ENCODE assay signal across 1 cellular context in genomic region chr3:104892044-104892443, GRCh38.
TF ChIP-seq lines count a peak whose summit lies in the region.

No MANE protein-coding gene starts in this region.

TF ChIP-seq in IMR-90, 13 proteins besides CTCF, POLR2A, EP300 and RAD21 (continued from another document):
- TF ChIP-seq RCOR1 (IDR thresholded peaks at IDR 0.05; ENCODE audit: insufficient replicate concordance, low read length) (no peak), RFX5 (IDR thresholded peaks at IDR 0.05; ENCODE audit: low read depth, low read length) (no peak), MAZ (IDR thresholded peaks at IDR 0.05; ENCODE audit: borderline replicate concordance, low read depth, low read length) (no peak), BHLHE40 (IDR thresholded peaks at IDR 0.05; ENCODE audit: low read depth, low read length) (no peak), MAFK (IDR thresholded peaks at IDR 0.05; ENCODE audit: low read depth, low read length) (no peak), MXI1 (IDR thresholded peaks at IDR 0.05; ENCODE audit: borderline replicate concordance, low read depth, low read length) (no peak)
- TF ChIP-seq, protein P1, sequence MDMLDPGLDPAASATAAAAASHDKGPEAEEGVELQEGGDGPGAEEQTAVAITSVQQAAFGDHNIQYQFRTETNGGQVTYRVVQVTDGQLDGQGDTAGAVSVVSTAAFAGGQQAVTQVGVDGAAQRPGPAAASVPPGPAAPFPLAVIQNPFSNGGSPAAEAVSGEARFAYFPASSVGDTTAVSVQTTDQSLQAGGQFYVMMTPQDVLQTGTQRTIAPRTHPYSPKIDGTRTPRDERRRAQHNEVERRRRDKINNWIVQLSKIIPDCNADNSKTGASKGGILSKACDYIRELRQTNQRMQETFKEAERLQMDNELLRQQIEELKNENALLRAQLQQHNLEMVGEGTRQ (IDR thresholded peaks at IDR 0.05; ENCODE audit: low read depth, low read length) = no peak
- TF ChIP-seq, protein P2, sequence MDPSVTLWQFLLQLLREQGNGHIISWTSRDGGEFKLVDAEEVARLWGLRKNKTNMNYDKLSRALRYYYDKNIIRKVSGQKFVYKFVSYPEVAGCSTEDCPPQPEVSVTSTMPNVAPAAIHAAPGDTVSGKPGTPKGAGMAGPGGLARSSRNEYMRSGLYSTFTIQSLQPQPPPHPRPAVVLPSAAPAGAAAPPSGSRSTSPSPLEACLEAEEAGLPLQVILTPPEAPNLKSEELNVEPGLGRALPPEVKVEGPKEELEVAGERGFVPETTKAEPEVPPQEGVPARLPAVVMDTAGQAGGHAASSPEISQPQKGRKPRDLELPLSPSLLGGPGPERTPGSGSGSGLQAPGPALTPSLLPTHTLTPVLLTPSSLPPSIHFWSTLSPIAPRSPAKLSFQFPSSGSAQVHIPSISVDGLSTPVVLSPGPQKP (IDR thresholded peaks at IDR 0.05; ENCODE audit: borderline replicate concordance, low read depth, low read length) = no peak
